In the genomic region with DNA sequence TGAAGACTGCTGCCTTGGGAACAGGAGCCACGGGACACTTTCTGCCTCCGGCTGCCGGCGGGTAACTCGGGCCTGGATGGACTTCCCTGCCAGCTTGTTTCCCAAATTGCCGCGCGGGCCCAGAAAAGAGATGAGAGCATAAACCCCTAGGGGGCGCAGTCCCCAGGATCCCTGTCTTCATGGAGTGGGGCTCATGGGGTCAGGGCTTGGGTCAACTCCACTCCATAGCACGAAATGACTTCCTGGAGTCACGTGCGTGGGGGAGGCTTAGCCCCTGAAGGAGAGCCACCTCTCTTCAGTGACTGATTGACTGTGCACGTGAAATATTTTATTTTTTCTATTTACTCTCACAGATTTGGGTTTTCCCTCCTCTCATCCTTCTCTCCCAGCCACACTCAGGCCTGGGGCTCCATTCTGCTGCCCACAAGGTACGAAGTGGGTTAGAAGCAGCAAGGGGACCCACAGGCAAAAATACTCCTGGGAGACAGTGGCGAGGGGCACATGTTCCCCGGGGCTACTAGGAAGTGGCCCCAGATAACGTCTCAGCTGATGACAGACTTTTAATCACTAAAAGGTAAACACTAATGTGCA, we compare ENCODE assay signal across 8 cellular contexts. TPM values are rescaled to one million over a fixed set of nuclear protein-coding genes. Genes with fewer than 3 reads are reported as not detected.
DNase-seq lines count a peak whose midpoint lies in the region; ATAC-seq and TF ChIP-seq lines count a peak whose summit lies in the region.

No MANE protein-coding gene starts in this region.

- no peaks in the 10 kb centered on the region for H3K36me3 ChIP-seq in gastrocnemius medialis

- no peak overlapping the region for H3K27ac ChIP-seq in right cardiac atrium (ENCODE audit: low read length)
- H3K27ac ChIP-seq in gastrocnemius medialis: peak overlapping the region in 1 of 4 donors; percentile 13

- H3K27me3 ChIP-seq in right cardiac atrium (ENCODE audit: control insufficient read depth, insufficient read depth) (no peaks in the 10 kb centered on the region), gastrocnemius medialis (no peaks in the 10 kb centered on the region)

- no peak for ATAC-seq in Right ventricle myocardium superior (ENCODE audit: poor library complexity)
- no peak for ATAC-seq in right cardiac atrium
- ATAC-seq in gastrocnemius medialis: no peak
- ATAC-seq in GM21360 (IDR thresholded peaks at IDR 0.05; ENCODE audit: unreplicated experiment): no peak
- ATAC-seq in GM19455 (IDR thresholded peaks at IDR 0.05; ENCODE audit: unreplicated experiment): no peak

- WGBS in right cardiac atrium: 68% methylated on average over 17 of the region's 17 CpGs

- peak in 4 of 5 experiments; percentile 4 to 54 (median 36) for TF ChIP-seq CTCF in gastrocnemius medialis (IDR thresholded peaks at IDR 0.05 in 4 of 5, conservative IDR thresholded peaks at IDR 0.05 in 1 of 5)

- intact Hi-C loops in Right ventricle myocardium superior (cut with DNase I): loop anchor here (5.0 to 10.0 kb wide), 2 partner anchors 57 to 139 kb away; a partner anchor contains a TSS
- intact Hi-C loops in right cardiac atrium (cut with DNase I): loop anchor here in 2 of 4 donors (5.0 to 10.0 kb wide), 3 partner anchors 59 to 142 kb away; a partner anchor contains a TSS
- intact Hi-C loops in gastrocnemius medialis (cut with DNase I; ENCODE audit: low total_unique reads): loop anchor here (5.0 kb wide), 1 partner anchor 33 kb away; no protein-coding TSS in a partner anchor

- H3K4me1 ChIP-seq in right cardiac atrium (ENCODE audit: control insufficient read depth, insufficient read depth, low read length): peaks cover 17% of the 10 kb centered on the region
- peaks cover 32 to 36% of the 10 kb centered on the region in 2 donors for H3K4me1 ChIP-seq in gastrocnemius medialis

- H3K9me3 ChIP-seq in right cardiac atrium (ENCODE audit: control insufficient read depth, low read length): no peaks in the 10 kb centered on the region
- H3K9me3 ChIP-seq in gastrocnemius medialis: no peaks in the 10 kb centered on the region

- DNase-seq in Right ventricle myocardium superior: peak; percentile 59
- no peak for DNase-seq in right cardiac atrium
- peak; percentile 37 for DNase-seq in NCI-H1694 (lab: John Stamatoyannopoulos, UW)
- DNase-seq in ecto neural progenitor cell (ENCODE audit: low spot score): peak; percentile 85
- DNase-seq in gastrocnemius medialis: peak in 1 of 2 donors; percentile 46
- DNase-seq in DMS153 treated with DMSO at 0.1 percent for 48 hours (lab: John Stamatoyannopoulos, UW; ENCODE audit: unreplicated experiment): no peak

- no peak for TF ChIP-seq POLR2A in gastrocnemius medialis (IDR thresholded peaks at IDR 0.05)

- in situ Hi-C loops in gastrocnemius medialis (cut with MboI; ENCODE audit: low sequenced_read_pairs in 4 of 4): loop anchor here in 2 of 4 donors (25.0 kb wide), 1 partner anchor 142 kb away; no protein-coding TSS in a partner anchor

- H3K4me3 ChIP-seq in right cardiac atrium (ENCODE audit: low read length) (no peak overlapping the region), gastrocnemius medialis (no peak overlapping the region)

RNA-seq across cellular contexts. Expression of a gene that starts 10.0 kb away (rescaled TPM):
- 5.1 TPM for total RNA-seq in Right ventricle myocardium superior
- 1 to 10 TPM; 2.9 to 5.9 (median 4.1) TPM for total RNA-seq in right cardiac atrium
- polyA plus RNA-seq in right cardiac atrium: 4.3 TPM
- 1 to 10 TPM; 2.2 to 7.8 (median 3.8) TPM for total RNA-seq in gastrocnemius medialis

RNA-seq across cellular contexts. Expression of a gene that starts 22.3 kb away (rescaled TPM):
- total RNA-seq in Right ventricle myocardium superior (16.8 TPM), right cardiac atrium (10 to 100 TPM; 13.9 to 20.7 (median 17.3) TPM), gastrocnemius medialis (10 to 100 TPM; 11.7 to 34.4 (median 18.7) TPM)
- 10.5 TPM for polyA plus RNA-seq in right cardiac atrium

RNA-seq across cellular contexts. Expression of a gene that starts 57.4 kb away (rescaled TPM):
- total RNA-seq in Right ventricle myocardium superior: 29.5 TPM
- total RNA-seq in right cardiac atrium: 10 to 100 TPM; 29.4 to 39.9 (median 35.9) TPM
- polyA plus RNA-seq in right cardiac atrium: 25.9 TPM
- total RNA-seq in gastrocnemius medialis: 10 to 100 TPM; 42.7 to 79.0 (median 69.9) TPM

Comparison
In these comparisons a context has a peak if more than half of its experiments do, and no peak if none do; other contexts are left out.
1. DNase-seq: peak in Right ventricle myocardium superior (single experiment), NCI-H1694 (single experiment) and ecto neural progenitor cell (single experiment); none in right cardiac atrium (0 of 3) and DMS153 treated with DMSO at 0.1 percent for 48 hours (single experiment).